ENCODE assay signal across 8 cellular contexts in genomic region chr19:37551123-37551993, GRCh38. TPM values are rescaled to one million over a fixed set of nuclear protein-coding genes. Genes with fewer than 3 reads are reported as not detected.
DNase-seq lines count a peak whose midpoint lies in the region; TF ChIP-seq lines count a peak whose summit lies in the region.

No MANE protein-coding gene starts in this region.

- TF ChIP-seq CTCF in BJ (IDR thresholded peaks at IDR 0.05; ENCODE audit: insufficient read depth, low read depth, low read length) (peak; percentile 60), smooth muscle cell (IDR thresholded peaks at IDR 0.05; ENCODE audit: borderline replicate concordance, insufficient read depth, poor library complexity, severe bottlenecking) (no peak)

- H3K79me2 ChIP-seq in Karpas-422 (ENCODE audit: low read length) (no peaks in the 10 kb centered on the region), smooth muscle cell (ENCODE audit: low read depth) (no peaks in the 10 kb centered on the region)

- H2AFZ ChIP-seq in Karpas-422 (ENCODE audit: low read length) (no peak overlapping the region), smooth muscle cell (ENCODE audit: low read depth) (no peak overlapping the region)

- H3K36me3 ChIP-seq in BJ (ENCODE audit: control insufficient read depth, insufficient read depth, low read length), result no peaks in the 10 kb centered on the region
- no peaks in the 10 kb centered on the region for H3K36me3 ChIP-seq in Karpas-422 (ENCODE audit: insufficient read depth, low read length)
- no peaks in the 10 kb centered on the region for H3K36me3 ChIP-seq in smooth muscle cell (ENCODE audit: low read depth)

- H3K4me2 ChIP-seq in Karpas-422 (ENCODE audit: low read depth, low read length, poor library complexity, severe bottlenecking), result no peak overlapping the region
- H3K4me2 ChIP-seq in smooth muscle cell, result no peak overlapping the region

- no peaks in the 10 kb centered on the region for H4K20me1 ChIP-seq in Karpas-422 (ENCODE audit: insufficient read depth, low read depth, low read length)
- H4K20me1 ChIP-seq in smooth muscle cell (ENCODE audit: low read depth), result no peaks in the 10 kb centered on the region

- no peak overlapping the region for H3K27ac ChIP-seq in Karpas-422 (ENCODE audit: low read length)
- no peak overlapping the region for H3K27ac ChIP-seq in smooth muscle cell (ENCODE audit: low read depth)

- no peaks in the 10 kb centered on the region for H3K9me2 ChIP-seq in Karpas-422 (replicated peaks; ENCODE audit: insufficient read depth, low read length)

- H3K9ac ChIP-seq in Karpas-422 (ENCODE audit: low read length) (no peak overlapping the region), smooth muscle cell (ENCODE audit: low read depth) (no peak overlapping the region)

- POLR2A ChIA-PET in BJ (lab: Charles Lee), result no interaction called here

- WGBS in smooth muscle cell (ENCODE audit: low lambda C conversion rate), result 95% methylated on average over 50 of the region's 65 CpGs

- H3K9me3 ChIP-seq in Karpas-422 (ENCODE audit: low read length) (peaks cover 42% of the 10 kb centered on the region), smooth muscle cell (replicated peaks; ENCODE audit: low read depth) (peaks cover 23% of the 10 kb centered on the region)

- H3K4me3 ChIP-seq in BJ (ENCODE audit: low read depth, low read length) (peak overlapping the region; percentile 47), skeletal muscle cell (ENCODE audit: low read depth, low read length) (peak overlapping the region; percentile 98), Karpas-422 (ENCODE audit: low read length) (no peak overlapping the region), smooth muscle cell (no peak overlapping the region)

- no peaks in the 10 kb centered on the region for H3F3A ChIP-seq in smooth muscle cell (ENCODE audit: low read depth)

- CTCF ChIA-PET in BJ (lab: Yijun Ruan, JAX), result no interaction called here

- H3K4me1 ChIP-seq in Karpas-422 (ENCODE audit: low read length), result no peaks in the 10 kb centered on the region
- H3K4me1 ChIP-seq in smooth muscle cell (ENCODE audit: low read depth), result no peaks in the 10 kb centered on the region

- H3K27me3 ChIP-seq in BJ (ENCODE audit: control insufficient read depth, insufficient read depth, low read length) (no peaks in the 10 kb centered on the region), Karpas-422 (ENCODE audit: low read length) (no peaks in the 10 kb centered on the region), smooth muscle cell (ENCODE audit: low read depth) (no peaks in the 10 kb centered on the region)

- DNase-seq in BJ (ENCODE audit: low read depth) (peak; percentile 3), HK-2 (ENCODE audit: unreplicated experiment) (peak; percentile 76), fibroblast of peridontal ligament (ENCODE audit: extremely low read depth) (peak; percentile 65), skeletal muscle cell (ENCODE audit: low read depth) (peak; percentile 34), Karpas-422 (no peak), smooth muscle cell (lab: John Stamatoyannopoulos, UW; ENCODE audit: unreplicated experiment) (no peak), NCI-H1048 (lab: John Stamatoyannopoulos, UW) (no peak)
- DNase-seq in activated CD4-positive, alpha-beta T cell treated with anti-CD3 and anti-CD28 coated beads, Interleukin-2, amount 50 U/mL, for 4 hours, result peak; percentile 10 to 12

RNA-seq across cellular contexts. Expression of gene ZNF571, which starts 43.2 kb away (rescaled TPM):
- polyA plus RNA-seq in BJ (2011; rRNA removed) (1.0 and 1.3 TPM in 2 replicates), smooth muscle cell (1.6 and 2.8 TPM in 2 replicates)
- 1.1 and 6.4 TPM in 2 replicates for polyA minus RNA-seq in BJ (2011; rRNA and poly(A)+ RNA removed)
- 7.4 and 10.7 TPM in 2 replicates for total RNA-seq in Karpas-422 (2014; rRNA removed; shearing (Covaris generic); ENCODE audit: low replicate concordance)
- 5.1 and 5.5 TPM in 2 replicates for total RNA-seq in smooth muscle cell

RNA-seq across cellular contexts. Expression of gene ZNF540, which starts 43.3 kb away (rescaled TPM):
- polyA plus RNA-seq in BJ (2011; rRNA removed), result 0.58 and 0.65 TPM in 2 replicates
- 0.43 TPM in 1 of 2 replicates, not detected in the other for polyA minus RNA-seq in BJ (2011; rRNA and poly(A)+ RNA removed)
- 2.4 and 8.7 TPM in 2 replicates for total RNA-seq in Karpas-422 (2014; rRNA removed; shearing (Covaris generic); ENCODE audit: low replicate concordance)
- 0.72 TPM in 1 of 2 replicates, not detected in the other for total RNA-seq in smooth muscle cell
- 0.70 TPM in 1 of 2 replicates, not detected in the other for polyA plus RNA-seq in smooth muscle cell

RNA-seq across cellular contexts. Expression of gene ZNF793, which starts 44.6 kb away (rescaled TPM):
- polyA plus RNA-seq in BJ (2011; rRNA removed), result 1.1 TPM in 2 replicates
- 1.2 and 2.5 TPM in 2 replicates for polyA minus RNA-seq in BJ (2011; rRNA and poly(A)+ RNA removed)
- 2.7 and 4.4 TPM in 2 replicates for total RNA-seq in Karpas-422 (2014; rRNA removed; shearing (Covaris generic); ENCODE audit: low replicate concordance)
- 3.1 and 3.9 TPM in 2 replicates for total RNA-seq in smooth muscle cell
- polyA plus RNA-seq in smooth muscle cell, result 1.7 and 2.6 TPM in 2 replicates

Comparison
In these comparisons a context has a peak if more than half of its experiments do, and no peak if none do; other contexts are left out.
1. DNase-seq: peak in BJ (single experiment), HK-2 (single experiment), activated CD4-positive, alpha-beta T cell treated with anti-CD3 and anti-CD28 coated beads, Interleukin-2, amount 50 U/mL, for 4 hours (2 of 2), fibroblast of peridontal ligament (single experiment) and skeletal muscle cell (single experiment); none in Karpas-422 (single experiment), smooth muscle cell (single experiment) and NCI-H1048 (single experiment).
2. H3K4me3 ChIP-seq: peak in BJ (single experiment) and skeletal muscle cell (single experiment); none in Karpas-422 (single experiment) and smooth muscle cell (single experiment).